ENCODE assay signal across 7 cellular contexts in genomic region chr6:52377538-52378221, GRCh38. TPM values are rescaled to one million over a fixed set of nuclear protein-coding genes. Genes with fewer than 3 reads are reported as not detected.
DNase-seq lines count a peak whose midpoint lies in the region; ATAC-seq and TF ChIP-seq lines count a peak whose summit lies in the region.

No MANE protein-coding gene starts in this region.

- no peak for DNase-seq in T-helper 17 cell
- DNase-seq in naive B cell: no peak
- no peak for DNase-seq in SHP77 treated with DMSO at 0.1 percent for 48 hours (lab: John Stamatoyannopoulos, UW)
- DNase-seq in omental fat pad (ENCODE audit: low spot score): no peak

- no peak for TF ChIP-seq CTCF in omental fat pad (IDR thresholded peaks at IDR 0.05)

- H3K9me3 Mint-ChIP-seq in naive B cell: peaks cover 1 to 10% (median 6%) of the 10 kb centered on the region in 7 donors

- peak overlapping the region; percentile 49 for H3K4me3 Mint-ChIP-seq in T-helper 17 cell
- H3K4me3 Mint-ChIP-seq in naive B cell: peak overlapping the region in 6 of 8 donors; percentile 30 to 80 (median 58)

- H3K27ac Mint-ChIP-seq in T-helper 17 cell: peak overlapping the region; percentile 93
- peak overlapping the region in 5 of 6 donors; percentile 10 to 87 (median 73) for H3K27ac Mint-ChIP-seq in naive B cell

- H3K36me3 Mint-ChIP-seq in T-helper 17 cell (ENCODE audit: low read depth): peaks cover 5% of the 10 kb centered on the region
- H3K36me3 Mint-ChIP-seq in naive B cell: peaks cover 13 to 19% of the 10 kb centered on the region in 2 donors

- H3K4me1 Mint-ChIP-seq in T-helper 17 cell (peaks cover 48% of the 10 kb centered on the region), naive B cell (peaks cover 37 to 44% (median 42%) of the 10 kb centered on the region in 3 donors)

- no peaks in the 10 kb centered on the region for H3K9me3 ChIP-seq in T-helper 17 cell (ENCODE audit: control insufficient read depth, low read length, poor library complexity, severe bottlenecking)

- H3K27me3 Mint-ChIP-seq in T-helper 17 cell (no peaks in the 10 kb centered on the region), naive B cell (no peaks in the 10 kb centered on the region)

- peak; percentile 53 for ATAC-seq in GM18519 (IDR thresholded peaks at IDR 0.05; ENCODE audit: low FRiP score, unreplicated experiment)
- peak; percentile 61 for ATAC-seq in HG02852 (IDR thresholded peaks at IDR 0.05; ENCODE audit: unreplicated experiment)
- ATAC-seq in T-helper 17 cell: peak; percentile 41
- ATAC-seq in naive B cell (ENCODE audit: low read depth in 2 of 2): peak; percentile 60 to 68
- ATAC-seq in omental fat pad (ENCODE audit: low FRiP score): no peak
- ATAC-seq in HG03097 (IDR thresholded peaks at IDR 0.05; ENCODE audit: low FRiP score, unreplicated experiment): no peak

RNA-seq across cellular contexts. Expression of gene PAQR8, which starts 15.7 kb away (rescaled TPM):
- 1 to 10 TPM; 3.6 to 7.7 TPM for total RNA-seq in T-helper 17 cell
- 1 to 10 TPM; 2.4 to 6.2 (median 5.9) TPM for polyA plus RNA-seq in naive B cell (ENCODE audit: low read depth in 6 of 6)
- 1 to 10 TPM; 1.5 to 7.9 (median 3.6) TPM for total RNA-seq in omental fat pad

RNA-seq across cellular contexts. Expression of gene EFHC1, which starts 42.5 kb away (rescaled TPM):
- 1 to 10 TPM; 5.3 to 7.5 TPM for total RNA-seq in T-helper 17 cell
- polyA plus RNA-seq in naive B cell (ENCODE audit: low read depth in 6 of 6): 10 to 100 TPM in 2 of 6 donors, 1 to 10 TPM in 4; 4.1 to 27.2 (median 8.4) TPM
- 10 to 100 TPM; 10.2 to 33.0 (median 20.8) TPM for total RNA-seq in omental fat pad

Comparison
In these comparisons a context has a peak if more than half of its experiments do, and no peak if none do; other contexts are left out.
1. ATAC-seq: peak in GM18519 (single experiment), HG02852 (single experiment), T-helper 17 cell (single experiment) and naive B cell (2 of 2); none in omental fat pad (single experiment) and HG03097 (single experiment).